8 cellular contexts compared by ENCODE assay signal in genomic region chr7:101857358-101857794, GRCh38. TPM values are rescaled to one million over a fixed set of nuclear protein-coding genes. Genes with fewer than 3 reads are reported as not detected.
A peak's percentile ranks its signal among the peaks of the same experiment; 100 is the strongest.
DNase-seq lines count a peak whose midpoint lies in the region; ATAC-seq and TF ChIP-seq lines count a peak whose summit lies in the region.

No MANE protein-coding gene starts in this region.

- H3K27me3 Mint-ChIP-seq in activated naive CD4-positive, alpha-beta T cell treated with anti-CD3 and anti-CD28 coated beads for 36 hours (ENCODE audit: low read depth): no peaks in the 10 kb centered on the region

- H3K27ac ChIP-seq in cingulate gyrus (ENCODE audit: low read depth, low read length) (peak overlapping the region; percentile 22), stomach (peak overlapping the region; percentile 86 to 95 (median 92))

- H3K9me3 Mint-ChIP-seq in activated naive CD4-positive, alpha-beta T cell treated with anti-CD3 and anti-CD28 coated beads for 36 hours: no peaks in the 10 kb centered on the region

- H3K9me3 ChIP-seq in stomach: no peaks in the 10 kb centered on the region

- peak overlapping the region; percentile 82 for H3K27ac Mint-ChIP-seq in activated naive CD4-positive, alpha-beta T cell treated with anti-CD3 and anti-CD28 coated beads for 36 hours

- WGBS in stomach, 5 donors: 63 to 74% (median 72%) methylated on average over 11 of the region's 11 CpGs

- no peak for TF ChIP-seq POLR2A in stomach (IDR thresholded peaks at IDR 0.05)

- TF ChIP-seq EP300 in stomach (IDR thresholded peaks at IDR 0.05): no peak

- in situ Hi-C loops in ACHN (cut with HindIII; ENCODE audit: low pct_ligation_motif_present, low pct_unique_long_range_greater_than_20kb, low sequenced_read_pairs): no loop called here

- CTCF ChIA-PET in activated naive CD4-positive, alpha-beta T cell treated with anti-CD3 and anti-CD28 coated beads for 36 hours (lab: Charles Lee): interaction anchor here (0.9 to 1.5 kb wide), 2 partner anchors 10 to 43 kb away, joined by 3 read pairs; no protein-coding TSS in a partner anchor

- no peaks in the 10 kb centered on the region for H3K27me3 ChIP-seq in stomach

- no peak for TF ChIP-seq CTCF in stomach (IDR thresholded peaks at IDR 0.05)

- no peaks in the 10 kb centered on the region for H3K36me3 Mint-ChIP-seq in activated naive CD4-positive, alpha-beta T cell treated with anti-CD3 and anti-CD28 coated beads for 36 hours (ENCODE audit: low read depth)

- peak; percentile 24 for ATAC-seq in HG03175 (IDR thresholded peaks at IDR 0.05; ENCODE audit: unreplicated experiment)

- peak overlapping the region; percentile 83 for H3K4me3 Mint-ChIP-seq in activated naive CD4-positive, alpha-beta T cell treated with anti-CD3 and anti-CD28 coated beads for 36 hours

- intact Hi-C loops in activated naive CD4-positive, alpha-beta T cell treated with anti-CD3 and anti-CD28 coated beads for 36 hours (cut with micrococcal nuclease): loop anchor here (5.0 kb wide), 2 partner anchors 115 to 265 kb away; no protein-coding TSS in a partner anchor
- intact Hi-C loops in stomach (cut with DNase I; ENCODE audit: low total_unique reads): no loop called here

- peaks cover 33 to 77% (median 60%) of the 10 kb centered on the region in 4 donors for H3K4me1 ChIP-seq in stomach

- peak overlapping the region; percentile 33 to 43 (median 38) for H3K4me3 ChIP-seq in stomach

- H3K4me1 Mint-ChIP-seq in activated naive CD4-positive, alpha-beta T cell treated with anti-CD3 and anti-CD28 coated beads for 36 hours (ENCODE audit: low read depth): peaks cover 38% of the 10 kb centered on the region

- no peaks in the 10 kb centered on the region for H3K36me3 ChIP-seq in stomach

- DNase-seq in activated naive CD4-positive, alpha-beta T cell treated with anti-CD3 and anti-CD28 coated beads for 36 hours: peak; percentile 46
- no peak for DNase-seq in activated naive CD4-positive, alpha-beta T cell treated with anti-CD3 and anti-CD28 coated beads, Interleukin-2, amount 50 U/mL, for 16 hours
- no peak for DNase-seq in stomach
- no peak for DNase-seq in ACHN
- DNase-seq in NCI-H446 treated with DMSO at 0.1 percent for 48 hours (lab: John Stamatoyannopoulos, UW): no peak
- no peak for DNase-seq in NCI-H69 (lab: John Stamatoyannopoulos, UW)

RNA-seq across cellular contexts. Expression of gene CUX1, which starts 40.0 kb away (rescaled TPM):
- total RNA-seq in activated naive CD4-positive, alpha-beta T cell treated with anti-CD3 and anti-CD28 coated beads for 36 hours: 10 to 100 TPM; 22.2 to 25.5 TPM
- 100 to 1,000 TPM in 2 of 5 donors, 10 to 100 TPM in 3; 44.3 to 201 (median 70.1) TPM for total RNA-seq in stomach
- 10 to 100 TPM; 24.7 to 39.6 (median 33.8) TPM for polyA plus RNA-seq in stomach
